Comparison of ENCODE assay signal across 7 cellular contexts in genomic region chr15:93028632-93029612, GRCh38.
DNase-seq lines count a peak whose midpoint lies in the region; ATAC-seq and TF ChIP-seq lines count a peak whose summit lies in the region.

No MANE protein-coding gene starts in this region.

- H3K36me3 Mint-ChIP-seq in WTC11: peaks cover 27% of the 10 kb centered on the region

- H3K9me3 ChIP-seq in RWPE2 (ENCODE audit: severe bottlenecking) (no peaks in the 10 kb centered on the region), muscle layer of colon (ENCODE audit: low read length) (no peaks in the 10 kb centered on the region), uterus (no peaks in the 10 kb centered on the region)

- CTCF ChIA-PET in WTC11 (lab: Charles Lee): interaction anchor here (0.6 to 6.3 kb wide), 18 partner anchors 8 to 1095 kb away, joined by 3 to 89 read pairs (median 8); partner anchors contain the start of gene CHD2

- no peak overlapping the region for H3K4me3 Mint-ChIP-seq in WTC11

- no peak for TF ChIP-seq CTCF in RWPE2 (IDR thresholded peaks at IDR 0.05; ENCODE audit: poor library complexity, severe bottlenecking)
- no peak for TF ChIP-seq CTCF in epithelial cell of esophagus (IDR thresholded peaks at IDR 0.05; ENCODE audit: insufficient read depth, low read depth, low read length, missing control alignments)
- TF ChIP-seq CTCF in uterus (IDR thresholded peaks at IDR 0.05): no peak
- no peak for TF ChIP-seq CTCF in WTC11 (IDR thresholded peaks at IDR 0.05)

- peak; percentile 20 for DNase-seq in H4 (ENCODE audit: low spot score)
- peak; percentile 78 for DNase-seq in RWPE2 (ENCODE audit: low spot score)
- peak; percentile 95 for DNase-seq in epithelial cell of esophagus (ENCODE audit: low read depth)
- peak; percentile 78 to 80 for DNase-seq in uterus
- DNase-seq in WTC11 (ENCODE audit: low spot score): no peak
- no peak for DNase-seq in NCI-H146 treated with DMSO at 0.1 percent for 48 hours (lab: John Stamatoyannopoulos, UW; ENCODE audit: unreplicated experiment)

- intact Hi-C loops in uterus (cut with DNase I; ENCODE audit: low total_unique reads): no loop called here

- TF ChIP-seq POLR2A in uterus (IDR thresholded peaks at IDR 0.05): no peak

- peak overlapping the region; percentile 42 for H3K27ac ChIP-seq in RWPE2 (ENCODE audit: poor library complexity, severe bottlenecking)
- H3K27ac ChIP-seq in muscle layer of colon (ENCODE audit: low read depth, low read length): peak overlapping the region; percentile 98
- peak overlapping the region; percentile 68 to 82 for H3K27ac ChIP-seq in uterus

- H3K27me3 ChIP-seq in RWPE2 (ENCODE audit: insufficient read depth, poor library complexity, severe bottlenecking) (no peaks in the 10 kb centered on the region), muscle layer of colon (ENCODE audit: control insufficient read depth in 1 of 2, insufficient read depth in 2 of 2, low read length in 2 of 2) (no peaks in the 10 kb centered on the region), uterus (no peaks in the 10 kb centered on the region)

- H3K4me1 Mint-ChIP-seq in WTC11: peaks cover 28% of the 10 kb centered on the region

- peak overlapping the region; percentile 10 for H3K9ac ChIP-seq in muscle layer of colon (ENCODE audit: low read length)

- H3K27me3 Mint-ChIP-seq in WTC11 (ENCODE audit: low read depth): no peaks in the 10 kb centered on the region

- ATAC-seq in RWPE2 (ENCODE audit: low read depth): peak; percentile 43
- ATAC-seq in WTC11: no peak

- POLR2A ChIA-PET in WTC11 (lab: Charles Lee): interaction anchor here (0.7 kb wide), 1 partner anchor 15 kb away, joined by 3 read pairs; no protein-coding TSS in a partner anchor

- H3K9me3 Mint-ChIP-seq in WTC11: no peaks in the 10 kb centered on the region

- H3K4me3 ChIP-seq in RWPE2 (ENCODE audit: severe bottlenecking): no peak overlapping the region
- H3K4me3 ChIP-seq in epithelial cell of esophagus (ENCODE audit: low read length): no peak overlapping the region
- H3K4me3 ChIP-seq in muscle layer of colon (ENCODE audit: low read depth in 1 of 2, low read length in 2 of 2): peak overlapping the region in 1 of 2 donors; percentile 12
- H3K4me3 ChIP-seq in uterus: no peak overlapping the region

- no peak overlapping the region; the same call in 1 of the 2 replicates for H3K27ac Mint-ChIP-seq in WTC11

- H3K36me3 ChIP-seq in RWPE2 (ENCODE audit: low read depth): peaks cover 40% of the 10 kb centered on the region
- peaks cover 29% of the 10 kb centered on the region for H3K36me3 ChIP-seq in muscle layer of colon (ENCODE audit: insufficient read depth, low read length)
- no peaks in the 10 kb centered on the region for H3K36me3 ChIP-seq in uterus

- H3K4me1 ChIP-seq in RWPE2 (ENCODE audit: insufficient read depth, poor library complexity, severe bottlenecking): peaks cover 17% of the 10 kb centered on the region
- H3K4me1 ChIP-seq in muscle layer of colon (ENCODE audit: insufficient read depth, low read length): peaks cover 49% of the 10 kb centered on the region
- peaks cover 0 to 4% of the 10 kb centered on the region in 2 donors for H3K4me1 ChIP-seq in uterus

TF ChIP-seq in WTC11, 78 proteins besides CTCF, POLR2A, EP300 and RAD21:
- TF ChIP-seq ZNF317 (CRISPR knock-in tag; IDR thresholded peaks at IDR 0.05; ENCODE audit: borderline replicate concordance, low read depth) (no peak), ZBTB21 (CRISPR knock-in tag; IDR thresholded peaks at IDR 0.05; ENCODE audit: borderline replicate concordance) (no peak), AR (CRISPR knock-in tag; IDR thresholded peaks at IDR 0.05) (no peak), ZMAT4 (CRISPR knock-in tag; IDR thresholded peaks at IDR 0.05) (no peak), EMX1 (CRISPR knock-in tag; IDR thresholded peaks at IDR 0.05) (no peak), NR2C2 (CRISPR knock-in tag; IDR thresholded peaks at IDR 0.05) (no peak), PRRX2 (CRISPR knock-in tag; IDR thresholded peaks at IDR 0.05) (no peak), ZNF416 (CRISPR knock-in tag; IDR thresholded peaks at IDR 0.05) (no peak), MXD4 (CRISPR knock-in tag; IDR thresholded peaks at IDR 0.05; ENCODE audit: borderline replicate concordance) (no peak), NR1H2 (CRISPR knock-in tag; IDR thresholded peaks at IDR 0.05) (no peak), ATF3 (CRISPR knock-in tag; conservative IDR thresholded peaks at IDR 0.05) (no peak), NFYB (CRISPR knock-in tag; conservative IDR thresholded peaks at IDR 0.05; ENCODE audit: low read depth) (no peak), ETV6 (CRISPR knock-in tag; IDR thresholded peaks at IDR 0.05) (no peak), E2F4 (CRISPR knock-in tag; IDR thresholded peaks at IDR 0.05; ENCODE audit: borderline replicate concordance, low read depth) (no peak)
TF ChIP-seq in WTC11: peak in this region for 0.

Comparison
In these comparisons a context has a peak if more than half of its experiments do, and no peak if none do; other contexts are left out.
1. DNase-seq: peak in H4 (single experiment), RWPE2 (single experiment), epithelial cell of esophagus (single experiment) and uterus (2 of 2); none in WTC11 (single experiment) and NCI-H146 treated with DMSO at 0.1 percent for 48 hours (single experiment).
2. H3K27ac ChIP-seq: peak in every context shown above with its lines; median percentile 98 in muscle layer of colon; 75 in uterus; 42 in RWPE2.